Comparison of ENCODE assay signal across 8 cellular contexts in the genomic region with DNA sequence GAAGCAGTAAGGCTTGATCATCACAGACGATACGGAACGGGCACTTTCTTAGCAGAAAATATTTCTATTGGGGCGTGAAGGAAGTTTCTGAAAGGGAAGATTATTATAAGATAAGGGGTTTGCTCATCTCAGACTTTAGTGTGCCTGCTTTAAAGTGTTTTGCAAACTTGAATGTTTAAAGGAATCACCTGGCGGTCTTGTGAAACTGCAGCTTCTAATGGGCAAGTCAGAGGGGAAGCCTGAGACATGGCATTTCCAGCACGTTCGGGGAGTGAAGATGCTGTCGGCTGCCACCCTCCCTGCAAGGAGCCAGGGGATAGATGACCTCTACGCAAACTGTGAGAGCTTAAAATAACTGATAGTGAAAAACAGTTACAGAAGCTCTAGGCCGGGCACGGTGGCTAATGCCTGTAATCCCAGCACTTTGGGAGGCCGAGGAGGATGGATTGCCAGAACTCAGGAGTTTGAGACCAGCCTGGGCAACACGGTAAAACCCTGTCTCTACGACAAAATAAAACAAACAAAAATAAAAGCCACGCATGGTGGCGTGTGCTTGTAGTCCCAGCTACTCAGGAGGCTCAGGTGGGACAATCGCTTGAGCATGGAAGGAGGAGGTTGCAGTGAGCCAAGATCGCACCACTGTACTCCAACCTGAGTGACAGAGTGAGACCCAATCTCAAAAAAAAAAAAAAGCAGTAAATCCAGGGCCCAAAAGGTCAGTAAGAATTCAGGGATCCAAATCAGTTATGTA. TPM values are rescaled to one million over a fixed set of nuclear protein-coding genes. Genes with fewer than 3 reads are reported as not detected.
A peak's percentile ranks its signal among the peaks of the same experiment; 100 is the strongest.
DNase-seq lines count a peak whose midpoint lies in the region; ATAC-seq and TF ChIP-seq lines count a peak whose summit lies in the region.

No MANE protein-coding gene starts in this region.

- no TSS peak for BruUV-seq in Caco-2 (replicated peaks; lab: Mats Ljungman, UMichigan)

- H3F3A ChIP-seq in Loucy (ENCODE audit: low read depth) = no peaks in the 10 kb centered on the region

- H2AFZ ChIP-seq in Loucy (ENCODE audit: low read length) = peak overlapping the region; percentile 82

- ATAC-seq in naive thymus-derived CD8-positive, alpha-beta T cell = peak in 1 of 2 donors; percentile 5
- no peak for ATAC-seq in GM18873 (IDR thresholded peaks at IDR 0.05; ENCODE audit: low FRiP score, unreplicated experiment)
- ATAC-seq in HG02981 (IDR thresholded peaks at IDR 0.05; ENCODE audit: unreplicated experiment) = no peak
- ATAC-seq in HG03196 (IDR thresholded peaks at IDR 0.05; ENCODE audit: unreplicated experiment) = no peak

- H3K4me1 ChIP-seq in Caco-2 (peaks cover 23% of the 10 kb centered on the region), Loucy (ENCODE audit: insufficient read depth, low read length, poor library complexity, severe bottlenecking) (peaks cover 8% of the 10 kb centered on the region), colonic mucosa (peaks cover 6% of the 10 kb centered on the region)

- H3K4me1 Mint-ChIP-seq in Caco-2 (ENCODE audit: low read depth, unreplicated experiment) = peaks cover 35% of the 10 kb centered on the region
- peaks cover 24 to 48% (median 45%) of the 10 kb centered on the region in 4 donors for H3K4me1 Mint-ChIP-seq in naive thymus-derived CD8-positive, alpha-beta T cell

- no peaks in the 10 kb centered on the region for H4K20me1 ChIP-seq in Loucy (ENCODE audit: insufficient read depth, low read length, poor library complexity, severe bottlenecking)

- no peaks in the 10 kb centered on the region for H3K27me3 Mint-ChIP-seq in Caco-2 (ENCODE audit: insufficient read depth, unreplicated experiment)
- peaks cover 0 to 4% (median 0%) of the 10 kb centered on the region in 5 donors for H3K27me3 Mint-ChIP-seq in naive thymus-derived CD8-positive, alpha-beta T cell

- POLR2A ChIA-PET in Caco-2 (lab: Charles Lee) = no interaction called here
- POLR2A ChIA-PET in naive thymus-derived CD8-positive, alpha-beta T cell (lab: Charles Lee) = interaction anchor here (0.7 kb wide), 1 partner anchor 154 kb away, joined by 4 read pairs; the partner anchor contains the start of gene SNRPB2

- peak overlapping the region; percentile 60 for H3K9ac ChIP-seq in Loucy (ENCODE audit: low read depth, low read length, poor library complexity, severe bottlenecking)
- H3K9ac ChIP-seq in colonic mucosa (ENCODE audit: low read depth in 2 of 2, low read length in 2 of 2) = peak overlapping the region; percentile 41 to 84

- DNase-seq in Caco-2 (no peak), colonic mucosa (peak; percentile 32), GDM1 (lab: John Stamatoyannopoulos, UW) (no peak)
- DNase-seq in naive thymus-derived CD8-positive, alpha-beta T cell = no peak

- peak overlapping the region; percentile 77 for H3K27ac ChIP-seq in colonic mucosa

- H3K36me3 ChIP-seq in Caco-2 (ENCODE audit: control insufficient read depth, insufficient read depth, low read length) = no peaks in the 10 kb centered on the region
- H3K36me3 ChIP-seq in Loucy (ENCODE audit: insufficient read depth, low read length) = no peaks in the 10 kb centered on the region
- no peaks in the 10 kb centered on the region for H3K36me3 ChIP-seq in colonic mucosa

- peak overlapping the region; percentile 86 for H3K4me3 Mint-ChIP-seq in Caco-2 (ENCODE audit: unreplicated experiment)
- H3K4me3 Mint-ChIP-seq in naive thymus-derived CD8-positive, alpha-beta T cell = peak overlapping the region; percentile 82 to 96 (median 92)

- CTCF ChIA-PET in Caco-2 (lab: Charles Lee) = no interaction called here

- H3K27me3 ChIP-seq in Caco-2 (replicated peaks; ENCODE audit: control insufficient read depth, insufficient read depth, low read length) = no peaks in the 10 kb centered on the region
- no peaks in the 10 kb centered on the region for H3K27me3 ChIP-seq in Loucy (ENCODE audit: insufficient read depth, low read length, poor library complexity, severe bottlenecking)
- H3K27me3 ChIP-seq in colonic mucosa = no peaks in the 10 kb centered on the region

- H3K4me3 ChIP-seq in Caco-2 (ENCODE audit: low read depth, low read length) (peak overlapping the region; percentile 40), Loucy (ENCODE audit: low read length, poor library complexity, severe bottlenecking) (peak overlapping the region; percentile 71), colonic mucosa (peak overlapping the region; percentile 49)

- H3K27ac Mint-ChIP-seq in Caco-2 (ENCODE audit: unreplicated experiment) = peak overlapping the region; percentile 76
- peak overlapping the region; percentile 33 to 94 (median 84) for H3K27ac Mint-ChIP-seq in naive thymus-derived CD8-positive, alpha-beta T cell

- H3K79me2 ChIP-seq in Loucy (ENCODE audit: insufficient read depth, low read length) = 0 out of 2 replicates have a peak, but pooled peaks cover 4% of the 10 kb centered on the region

- no peaks in the 10 kb centered on the region for H3K9me3 ChIP-seq in Caco-2
- no peaks in the 10 kb centered on the region for H3K9me3 ChIP-seq in Loucy (ENCODE audit: insufficient read depth, low read depth, low read length)
- H3K9me3 ChIP-seq in colonic mucosa = no peaks in the 10 kb centered on the region

- no peaks in the 10 kb centered on the region for H3K9me3 Mint-ChIP-seq in Caco-2 (ENCODE audit: unreplicated experiment)
- no peaks in the 10 kb centered on the region for H3K9me3 Mint-ChIP-seq in naive thymus-derived CD8-positive, alpha-beta T cell

- H3K4me2 ChIP-seq in Loucy (ENCODE audit: low read depth, low read length, poor library complexity, severe bottlenecking) = peak overlapping the region; percentile 72

- H3K9me2 ChIP-seq in Loucy (replicated peaks; ENCODE audit: low read depth, low read length) = no peaks in the 10 kb centered on the region

- intact Hi-C loops in Caco-2 (cut with micrococcal nuclease; ENCODE audit: unreplicated experiment) (loop anchor here (1.0 to 10.0 kb wide), 3 partner anchors 12 to 301 kb away; no protein-coding TSS in a partner anchor), colonic mucosa (cut with DNase I) (no loop called here)

- TF ChIP-seq CTCF in Caco-2 (IDR thresholded peaks at IDR 0.05; ENCODE audit: insufficient read depth in 1 of 2, low read depth in 1 of 2, low read length in 1 of 2, severe bottlenecking in 1 of 2, unreplicated experiment in 1 of 2) (no peak), Loucy (conservative IDR thresholded peaks at IDR 0.05; ENCODE audit: low read length) (no peak), colonic mucosa (IDR thresholded peaks at IDR 0.05) (no peak)

- H3K36me3 Mint-ChIP-seq in Caco-2 (ENCODE audit: insufficient read depth, unreplicated experiment) = peaks cover 15% of the 10 kb centered on the region
- no peaks in the 10 kb centered on the region for H3K36me3 Mint-ChIP-seq in naive thymus-derived CD8-positive, alpha-beta T cell

RNA-seq across cellular contexts. Expression of gene KIF16B, which starts 2.3 kb away (rescaled TPM):
- 10.9 and 11.3 TPM in 2 replicates for total RNA-seq in Caco-2 (2022)
- 10 to 100 TPM; 41.6 to 68.7 TPM for total RNA-seq in colonic mucosa
- total RNA-seq in naive thymus-derived CD8-positive, alpha-beta T cell = 1 to 10 TPM; 7.2 to 7.9 TPM
- polyA plus RNA-seq in naive thymus-derived CD8-positive, alpha-beta T cell = 1 to 10 TPM; 1.9 to 6.2 (median 3.8) TPM
